In genomic region chr2:26613241-26614204, GRCh38 we compare ENCODE assay signal across 15 cellular contexts. TPM values are rescaled to one million over a fixed set of nuclear protein-coding genes. Genes with fewer than 3 reads are reported as not detected.
DNase-seq lines count a peak whose midpoint lies in the region; ATAC-seq, FAIRE-seq and TF ChIP-seq lines count a peak whose summit lies in the region.
"Had no signal": no experiment of that assay in that cellular context is flagged by ENCODE, and none has a peak within 500 bp of the region (broad histone marks: within the 10 kb centered on the region; RNA-seq: fewer than 3 reads in every experiment).

No MANE protein-coding gene starts in this region.

- TF ChIP-seq POLR2A in sigmoid colon (IDR thresholded peaks at IDR 0.05) = no peak

- FAIRE-seq in urothelium cell line (lab: Jason Lieb, UNC) = no peak
- FAIRE-seq: keratinocyte had no signal

- no peak for TF ChIP-seq CTCF in Panc1 (IDR thresholded peaks at IDR 0.05)
- TF ChIP-seq CTCF in left ventricle myocardium inferior (IDR thresholded peaks at IDR 0.05; ENCODE audit: borderline replicate concordance) = no peak
- TF ChIP-seq CTCF in sigmoid colon (IDR thresholded peaks at IDR 0.05) = no peak

- H3K27ac ChIP-seq in Panc1 (ENCODE audit: low read length) (no peak overlapping the region), left ventricle myocardium inferior (replicated peaks) (no peak overlapping the region), sigmoid colon (peak overlapping the region in 3 of 4 donors; percentile 12 to 31 (median 20))

- ATAC-seq in Panc1 (0 out of 2 replicates have a peak, but pooled peaks have one; percentile 33), HG02973 (IDR thresholded peaks at IDR 0.05; ENCODE audit: unreplicated experiment) (no peak), HG03139 (IDR thresholded peaks at IDR 0.05; ENCODE audit: unreplicated experiment) (no peak)

- H3K9me3 ChIP-seq in Panc1 (ENCODE audit: control insufficient read depth, insufficient read depth, low read depth, low read length) (no peaks in the 10 kb centered on the region), left ventricle myocardium inferior (replicated peaks) (no peaks in the 10 kb centered on the region), sigmoid colon (no peaks in the 10 kb centered on the region)

- no peak for TF ChIP-seq EP300 in sigmoid colon (IDR thresholded peaks at IDR 0.05)

- no TSS peak for BruUV-seq in Panc1 (replicated peaks; lab: Mats Ljungman, UMichigan)

- 75 to 77% methylated on average over 13 of the region's 13 CpGs for WGBS in sigmoid colon, 2 donors

- CTCF ChIA-PET in HEK293T (lab: Yijun Ruan, JAX) (interaction anchor here (1.1 kb wide), 1 partner anchor 10 kb away, joined by 3 read pairs; no protein-coding TSS in a partner anchor), Panc1 (lab: Charles Lee) (interaction anchor here (0.5 to 0.7 kb wide), 2 partner anchors 131 to 140 kb away, joined by 3 to 5 read pairs; no protein-coding TSS in a partner anchor)

- H3K36me3 ChIP-seq in Panc1 (ENCODE audit: control insufficient read depth, insufficient read depth, low read length) (no peaks in the 10 kb centered on the region), left ventricle myocardium inferior (no peaks in the 10 kb centered on the region), sigmoid colon (no peaks in the 10 kb centered on the region)

- in situ Hi-C loops in Panc1 (cut with HindIII; ENCODE audit: low pct_unique_long_range_greater_than_20kb, low sequenced_read_pairs) = no loop called here

- H3K4me1 ChIP-seq in Panc1 (ENCODE audit: control insufficient read depth, insufficient read depth, low read length) = peaks cover 8% of the 10 kb centered on the region; the same call in 1 of the 2 replicates
- H3K4me1 ChIP-seq in left ventricle myocardium inferior = peaks cover 29% of the 10 kb centered on the region
- H3K4me1 ChIP-seq in sigmoid colon = peaks cover 0 to 26% (median 20%) of the 10 kb centered on the region in 4 donors

- H3K4me3 ChIP-seq in Panc1 (ENCODE audit: low read depth in 2 of 2, low read length in 2 of 2) (no peak overlapping the region), left ventricle myocardium inferior (no peak overlapping the region), sigmoid colon (no peak overlapping the region)

- no peak for DNase-seq in HEK293T (ENCODE audit: extremely low spot score)
- no peak for DNase-seq in Panc1 (ENCODE audit: low read depth, low spot score)
- DNase-seq in left ventricle myocardium inferior = peak; percentile 36
- peak; percentile 67 for DNase-seq in sigmoid colon
- DNase-seq in urothelium cell line (ENCODE audit: low spot score) = no peak
- DNase-seq: activated CD4-positive, alpha-beta T cell treated with anti-CD3 and anti-CD28 coated beads, Interleukin-2, amount 10 ng/mL, durations not matched to agents 24 days and 14 days; activated naive CD4-positive, alpha-beta T cell treated with Interleukin-2 at 50 U/mL for 16 hours; cerebellar nuclear complex; occipital lobe; stimulated activated CD4-positive, alpha-beta T cell treated with anti-CD3 and anti-CD28 coated beads, Interleukin-1b, Interleukin-23, amount 100 ng/mL, for 48 hours; stimulated activated naive CD4-positive, alpha-beta T cell had no signal

- POLR2A ChIA-PET in HEK293T (lab: Yijun Ruan, JAX) = no interaction called here
- POLR2A ChIA-PET in Panc1 (lab: Charles Lee) = no interaction called here

- H3K27me3 ChIP-seq in Panc1 (ENCODE audit: control insufficient read depth, insufficient read depth, low read length) (no peaks in the 10 kb centered on the region), left ventricle myocardium inferior (ENCODE audit: low read depth) (peaks cover 57% of the 10 kb centered on the region), sigmoid colon (peaks cover 0 to 10% (median 0%) of the 10 kb centered on the region in 3 donors)

- intact Hi-C loops in Panc1 (cut with micrococcal nuclease; ENCODE audit: unreplicated experiment) (no loop called here), left ventricle myocardium inferior (cut with micrococcal nuclease) (no loop called here), sigmoid colon (cut with DNase I) (loop anchor here (5.0 kb wide), 1 partner anchor 79 kb away; the partner anchor contains the start of gene KCNK3)

TF ChIP-seq in HEK293T, 16 proteins besides CTCF, POLR2A, EP300 and RAD21:
- TF ChIP-seq FOXA1 (IDR thresholded peaks at IDR 0.05) (no peak), PKNOX1 (IDR thresholded peaks at IDR 0.05) (peak; percentile 75), TARDBP (IDR thresholded peaks at IDR 0.05) (no peak)

RNA-seq across cellular contexts. Expression of gene CIB4, which starts 27.6 kb away (rescaled TPM):
- total RNA-seq in Panc1 (2021; ENCODE audit: unreplicated experiment) (0.33 TPM), left ventricle myocardium inferior (not detected), sigmoid colon (not detected)
- polyA plus RNA-seq in Panc1 (2012; ENCODE audit: insufficient read length) = not detected
- polyA plus RNA-seq in sigmoid colon = not detected
- total RNA-seq: activated CD4-positive, alpha-beta T cell treated with anti-CD3 and anti-CD28 coated beads, Interleukin-2, amount 10 ng/mL, durations not matched to agents 24 days and 14 days; MCF 10A; occipital lobe had no signal
- polyA plus RNA-seq: keratinocyte had no signal

Comparison
In these comparisons a context has a peak if more than half of its experiments do, and no peak if none do; other contexts are left out.
1. DNase-seq: peak in left ventricle myocardium inferior (single experiment) and sigmoid colon (single experiment); none in HEK293T (single experiment), Panc1 (single experiment) and urothelium cell line (single experiment).
2. H3K27ac ChIP-seq: peak in sigmoid colon (3 of 4); none in Panc1 (single experiment) and left ventricle myocardium inferior (single experiment).